9 cellular contexts compared by ENCODE assay signal in genomic region chr6:107820571-107821261, GRCh38. TPM values are rescaled to one million over a fixed set of nuclear protein-coding genes. Genes with fewer than 3 reads are reported as not detected.
DNase-seq lines count a peak whose midpoint lies in the region; ATAC-seq and TF ChIP-seq lines count a peak whose summit lies in the region.
"Had no signal": no experiment of that assay in that cellular context is flagged by ENCODE, and none has a peak within 500 bp of the region (broad histone marks: within the 10 kb centered on the region; RNA-seq: fewer than 3 reads in every experiment).

No MANE protein-coding gene starts in this region.

- no peak overlapping the region for H3K23ac ChIP-seq in mesenchymal stem cell (ENCODE audit: low read length in 2 of 2)

- H3K79me2 ChIP-seq in mammary epithelial cell (ENCODE audit: insufficient read depth, low read length) = no peaks in the 10 kb centered on the region

- intact Hi-C loops in mammary epithelial cell (cut with micrococcal nuclease) = loop anchor here (2.0 kb wide), 1 partner anchor 20 kb away; no protein-coding TSS in a partner anchor

- 2% methylated on average over 14 of the region's 14 CpGs for WGBS in mammary epithelial cell (ENCODE audit: low coverage, missing lambda C conversion rate)
- WGBS in mesenchymal stem cell = 67% methylated on average over 13 of the region's 14 CpGs
- WGBS in thymus = 9% methylated on average over 14 of the region's 14 CpGs

- no peak overlapping the region for H2BK5ac ChIP-seq in mesenchymal stem cell (ENCODE audit: low read depth, low read length, poor library complexity, severe bottlenecking)

- H3K4me3 ChIP-seq in mammary epithelial cell (replicated peaks in 1 of 3; ENCODE audit: insufficient read depth in 1 of 3, low read depth in 2 of 3, low read length in 3 of 3) (peak overlapping the region; percentile 22 to 35 (median 25)), mesenchymal stem cell (ENCODE audit: insufficient read depth in 1 of 2, low read depth in 1 of 2, low read length in 2 of 2) (peak overlapping the region in 1 of 2 experiments; percentile 61), thymus (ENCODE audit: low read length) (peak overlapping the region; percentile 45)

- no peak overlapping the region for H4K8ac ChIP-seq in mesenchymal stem cell (ENCODE audit: low read length)

- no peaks in the 10 kb centered on the region for H3K79me1 ChIP-seq in mesenchymal stem cell (replicated peaks; ENCODE audit: low read length, poor library complexity, severe bottlenecking)

- dilution Hi-C loops in mammary epithelial cell (cut with HindIII; ENCODE audit: low sequenced_read_pairs) = no loop called here

- no peaks in the 10 kb centered on the region for H3K36me3 ChIP-seq in mammary epithelial cell (ENCODE audit: insufficient read depth, low read length)
- no peaks in the 10 kb centered on the region for H3K36me3 ChIP-seq in mesenchymal stem cell (ENCODE audit: control insufficient read depth in 1 of 2, insufficient read depth in 2 of 2, low read depth in 1 of 2, low read length in 2 of 2)
- H3K36me3 ChIP-seq in thymus (ENCODE audit: control insufficient read depth, insufficient read depth) = no peaks in the 10 kb centered on the region

- H2AFZ ChIP-seq in mammary epithelial cell (ENCODE audit: low read depth, low read length) (peak overlapping the region; percentile 87), mesenchymal stem cell (ENCODE audit: low read depth, low read length) (no peak overlapping the region)

- in situ Hi-C loops in KBM-7 (cut with MboI; ENCODE audit: low pct_unique_long_range_greater_than_20kb, low sequenced_read_pairs) = no loop called here
- in situ Hi-C loops in mammary epithelial cell (cut with MboI; ENCODE audit: low sequenced_read_pairs in 2 of 2) = no loop called here

- H3K9ac ChIP-seq in mammary epithelial cell (ENCODE audit: insufficient read depth, low read length) = peak overlapping the region; percentile 12
- H3K9ac ChIP-seq in mesenchymal stem cell (ENCODE audit: low read length) = peak overlapping the region; percentile 49
- H3K9ac ChIP-seq: KMS-11 had no signal

- H3K4me2 ChIP-seq in mammary epithelial cell (ENCODE audit: insufficient read depth, low read depth, low read length) (peak overlapping the region; percentile 76), mesenchymal stem cell (ENCODE audit: low read length, poor library complexity, severe bottlenecking) (no peak overlapping the region)
- H3K4me2 ChIP-seq: KMS-11 had no signal

- H3K27ac ChIP-seq in mammary epithelial cell (ENCODE audit: insufficient read depth, low read depth, low read length) (no peak overlapping the region), mesenchymal stem cell (ENCODE audit: low read length, poor library complexity, severe bottlenecking) (no peak overlapping the region), thymus (ENCODE audit: low read depth) (peak overlapping the region; percentile 68)
- H3K27ac ChIP-seq: KMS-11 had no signal

- H2BK120ac ChIP-seq in mesenchymal stem cell (ENCODE audit: low read depth, low read length) = no peak overlapping the region

- H3K4ac ChIP-seq in mesenchymal stem cell (ENCODE audit: low read depth in 1 of 2, low read length in 2 of 2) = no peak overlapping the region

- DNase-seq in KBM-7 (peak; percentile 54), RPMI8226 (peak; percentile 63), mammary epithelial cell (peak; percentile 24), mesenchymal stem cell (no peak), NCI-H446 treated with DMSO at 0.1 percent for 48 hours (lab: John Stamatoyannopoulos, UW) (no peak)

- no peaks in the 10 kb centered on the region for H3K9me3 ChIP-seq in mammary epithelial cell (replicated peaks; ENCODE audit: insufficient read depth, low read length)
- no peaks in the 10 kb centered on the region for H3K9me3 ChIP-seq in mesenchymal stem cell (ENCODE audit: control insufficient read depth, low read length)
- H3K9me3 ChIP-seq in thymus (ENCODE audit: control insufficient read depth) = no peaks in the 10 kb centered on the region

- H2AK5ac ChIP-seq in mesenchymal stem cell (ENCODE audit: low read length, severe bottlenecking) = no peak overlapping the region

- no peak overlapping the region for H4K91ac ChIP-seq in mesenchymal stem cell (ENCODE audit: low read length)

- no peak overlapping the region for H3K14ac ChIP-seq in mesenchymal stem cell (ENCODE audit: low read length in 2 of 2)

- no peak for TF ChIP-seq CTCF in mammary epithelial cell (conservative IDR thresholded peaks at IDR 0.05 in 1 of 2, IDR thresholded peaks at IDR 0.05 in 1 of 2; ENCODE audit: extremely low read depth in 1 of 2, insufficient read depth in 1 of 2, low read depth in 1 of 2, low read length in 2 of 2)

- H3K4me1 ChIP-seq in mammary epithelial cell (ENCODE audit: insufficient read depth, low read length) (peaks cover 31% of the 10 kb centered on the region), mesenchymal stem cell (ENCODE audit: control insufficient read depth, insufficient read depth, low read depth, low read length) (peaks cover 12% of the 10 kb centered on the region), thymus (ENCODE audit: control insufficient read depth, insufficient read depth, low read length) (peaks cover 17% of the 10 kb centered on the region)

- H3K18ac ChIP-seq in mesenchymal stem cell (ENCODE audit: low read depth in 1 of 2, low read length in 2 of 2) = no peak overlapping the region

- no peak overlapping the region for H2BK12ac ChIP-seq in mesenchymal stem cell (ENCODE audit: low read length in 2 of 2)

- no peak overlapping the region for H2BK15ac ChIP-seq in mesenchymal stem cell (ENCODE audit: low read depth, poor library complexity, severe bottlenecking)

- H4K20me1 ChIP-seq in mammary epithelial cell (ENCODE audit: insufficient read depth, low read length) = no peaks in the 10 kb centered on the region

- ATAC-seq in GM18867 (IDR thresholded peaks at IDR 0.05; ENCODE audit: unreplicated experiment) = no peak
- ATAC-seq in HG03095 (IDR thresholded peaks at IDR 0.05; ENCODE audit: unreplicated experiment) = no peak

- H3K27me3 ChIP-seq in mammary epithelial cell (ENCODE audit: insufficient read depth, low read length) (no peaks in the 10 kb centered on the region), mesenchymal stem cell (ENCODE audit: control insufficient read depth in 1 of 2, insufficient read depth in 1 of 2, low read length in 2 of 2) (peaks cover 3 to 9% of the 10 kb centered on the region in 2 experiments), thymus (ENCODE audit: control insufficient read depth, insufficient read depth) (no peaks in the 10 kb centered on the region)

- CTCF ChIA-PET in mammary epithelial cell (lab: Charles Lee; ENCODE audit: low non-redundant PET) = no interaction called here

- no TSS peak for BruUV-seq in mammary epithelial cell (replicated peaks; lab: Mats Ljungman, UMichigan)

RNA-seq across cellular contexts. Expression of gene SCML4, which starts 3.4 kb away (rescaled TPM):
- total RNA-seq in mammary epithelial cell = not detected
- polyA plus RNA-seq in mammary epithelial cell (not detected), thymus (40.1 TPM)
- polyA minus RNA-seq in mammary epithelial cell = not detected
- not detected for polyA plus RNA-seq in mesenchymal stem cell (2013, experiment 1 of 2)
- not detected for polyA plus RNA-seq in mesenchymal stem cell (2013, experiment 2 of 2)

Comparison
In these comparisons a context has a peak if more than half of its experiments do, and no peak if none do; other contexts are left out.
1. DNase-seq: peak in KBM-7 (single experiment), RPMI8226 (single experiment) and mammary epithelial cell (single experiment); none in mesenchymal stem cell (single experiment) and NCI-H446 treated with DMSO at 0.1 percent for 48 hours (single experiment).
2. RNA of gene SCML4, which starts 3.4 kb away (polyA plus RNA-seq): 40.1 TPM in thymus (single experiment); not detected in mammary epithelial cell (single experiment); every median in the first group is over 10 times any median in the second.